ENCODE assay signal across 1 cellular context in the genomic region with DNA sequence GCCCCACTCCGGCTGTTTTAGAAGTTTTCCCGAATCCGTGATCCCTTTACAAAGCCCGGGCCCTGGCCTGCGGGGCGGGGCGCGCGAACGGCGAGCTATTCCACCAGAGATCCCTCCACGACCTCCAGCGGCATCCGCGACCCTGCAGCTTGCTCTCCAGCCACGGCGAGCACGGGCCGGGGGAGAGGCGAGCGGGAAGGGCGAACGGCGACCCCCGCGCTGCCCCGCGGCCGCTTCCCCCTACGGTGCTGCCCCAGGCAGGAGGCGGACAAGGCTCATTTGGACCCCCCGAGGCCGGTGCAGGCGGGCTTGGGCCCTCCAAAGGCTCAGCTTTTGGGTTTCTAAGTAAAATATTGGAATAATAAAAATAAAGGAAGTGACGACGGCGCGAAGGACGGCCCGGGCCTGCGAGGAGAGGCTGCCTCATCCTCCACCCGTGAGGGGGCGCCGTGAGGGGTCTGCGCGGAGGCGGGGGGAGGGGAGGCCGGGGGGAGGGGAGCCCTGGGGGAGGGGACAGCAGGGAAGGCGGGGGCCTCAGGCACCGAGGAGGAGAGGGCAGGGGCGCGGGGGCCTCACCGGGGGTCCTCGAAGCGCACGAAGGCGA.
TF ChIP-seq lines count a peak whose summit lies in the region.

No MANE protein-coding gene starts in this region.

TF ChIP-seq in GM23338, 12 proteins besides CTCF, POLR2A, EP300 and RAD21 (continued from another document):
- TF ChIP-seq, protein P1, sequence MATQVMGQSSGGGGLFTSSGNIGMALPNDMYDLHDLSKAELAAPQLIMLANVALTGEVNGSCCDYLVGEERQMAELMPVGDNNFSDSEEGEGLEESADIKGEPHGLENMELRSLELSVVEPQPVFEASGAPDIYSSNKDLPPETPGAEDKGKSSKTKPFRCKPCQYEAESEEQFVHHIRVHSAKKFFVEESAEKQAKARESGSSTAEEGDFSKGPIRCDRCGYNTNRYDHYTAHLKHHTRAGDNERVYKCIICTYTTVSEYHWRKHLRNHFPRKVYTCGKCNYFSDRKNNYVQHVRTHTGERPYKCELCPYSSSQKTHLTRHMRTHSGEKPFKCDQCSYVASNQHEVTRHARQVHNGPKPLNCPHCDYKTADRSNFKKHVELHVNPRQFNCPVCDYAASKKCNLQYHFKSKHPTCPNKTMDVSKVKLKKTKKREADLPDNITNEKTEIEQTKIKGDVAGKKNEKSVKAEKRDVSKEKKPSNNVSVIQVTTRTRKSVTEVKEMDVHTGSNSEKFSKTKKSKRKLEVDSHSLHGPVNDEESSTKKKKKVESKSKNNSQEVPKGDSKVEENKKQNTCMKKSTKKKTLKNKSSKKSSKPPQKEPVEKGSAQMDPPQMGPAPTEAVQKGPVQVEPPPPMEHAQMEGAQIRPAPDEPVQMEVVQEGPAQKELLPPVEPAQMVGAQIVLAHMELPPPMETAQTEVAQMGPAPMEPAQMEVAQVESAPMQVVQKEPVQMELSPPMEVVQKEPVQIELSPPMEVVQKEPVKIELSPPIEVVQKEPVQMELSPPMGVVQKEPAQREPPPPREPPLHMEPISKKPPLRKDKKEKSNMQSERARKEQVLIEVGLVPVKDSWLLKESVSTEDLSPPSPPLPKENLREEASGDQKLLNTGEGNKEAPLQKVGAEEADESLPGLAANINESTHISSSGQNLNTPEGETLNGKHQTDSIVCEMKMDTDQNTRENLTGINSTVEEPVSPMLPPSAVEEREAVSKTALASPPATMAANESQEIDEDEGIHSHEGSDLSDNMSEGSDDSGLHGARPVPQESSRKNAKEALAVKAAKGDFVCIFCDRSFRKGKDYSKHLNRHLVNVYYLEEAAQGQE (IDR thresholded peaks at IDR 0.05; ENCODE audit: unreplicated experiment), result no peak
- no peak for TF ChIP-seq EZH2phosphoT487 (IDR thresholded peaks at IDR 0.05; ENCODE audit: unreplicated experiment)
- TF ChIP-seq NANOG (IDR thresholded peaks at IDR 0.05; ENCODE audit: borderline replicate concordance), result no peak
- TF ChIP-seq JUNB (IDR thresholded peaks at IDR 0.05; ENCODE audit: unreplicated experiment), result no peak
- TF ChIP-seq CREB1 (CRISPR knock-in tag; IDR thresholded peaks at IDR 0.05; ENCODE audit: low read depth), result no peak
- no peak for TF ChIP-seq ZNF331 (CRISPR knock-in tag; IDR thresholded peaks at IDR 0.05; ENCODE audit: low read depth)
- TF ChIP-seq, protein P2, sequence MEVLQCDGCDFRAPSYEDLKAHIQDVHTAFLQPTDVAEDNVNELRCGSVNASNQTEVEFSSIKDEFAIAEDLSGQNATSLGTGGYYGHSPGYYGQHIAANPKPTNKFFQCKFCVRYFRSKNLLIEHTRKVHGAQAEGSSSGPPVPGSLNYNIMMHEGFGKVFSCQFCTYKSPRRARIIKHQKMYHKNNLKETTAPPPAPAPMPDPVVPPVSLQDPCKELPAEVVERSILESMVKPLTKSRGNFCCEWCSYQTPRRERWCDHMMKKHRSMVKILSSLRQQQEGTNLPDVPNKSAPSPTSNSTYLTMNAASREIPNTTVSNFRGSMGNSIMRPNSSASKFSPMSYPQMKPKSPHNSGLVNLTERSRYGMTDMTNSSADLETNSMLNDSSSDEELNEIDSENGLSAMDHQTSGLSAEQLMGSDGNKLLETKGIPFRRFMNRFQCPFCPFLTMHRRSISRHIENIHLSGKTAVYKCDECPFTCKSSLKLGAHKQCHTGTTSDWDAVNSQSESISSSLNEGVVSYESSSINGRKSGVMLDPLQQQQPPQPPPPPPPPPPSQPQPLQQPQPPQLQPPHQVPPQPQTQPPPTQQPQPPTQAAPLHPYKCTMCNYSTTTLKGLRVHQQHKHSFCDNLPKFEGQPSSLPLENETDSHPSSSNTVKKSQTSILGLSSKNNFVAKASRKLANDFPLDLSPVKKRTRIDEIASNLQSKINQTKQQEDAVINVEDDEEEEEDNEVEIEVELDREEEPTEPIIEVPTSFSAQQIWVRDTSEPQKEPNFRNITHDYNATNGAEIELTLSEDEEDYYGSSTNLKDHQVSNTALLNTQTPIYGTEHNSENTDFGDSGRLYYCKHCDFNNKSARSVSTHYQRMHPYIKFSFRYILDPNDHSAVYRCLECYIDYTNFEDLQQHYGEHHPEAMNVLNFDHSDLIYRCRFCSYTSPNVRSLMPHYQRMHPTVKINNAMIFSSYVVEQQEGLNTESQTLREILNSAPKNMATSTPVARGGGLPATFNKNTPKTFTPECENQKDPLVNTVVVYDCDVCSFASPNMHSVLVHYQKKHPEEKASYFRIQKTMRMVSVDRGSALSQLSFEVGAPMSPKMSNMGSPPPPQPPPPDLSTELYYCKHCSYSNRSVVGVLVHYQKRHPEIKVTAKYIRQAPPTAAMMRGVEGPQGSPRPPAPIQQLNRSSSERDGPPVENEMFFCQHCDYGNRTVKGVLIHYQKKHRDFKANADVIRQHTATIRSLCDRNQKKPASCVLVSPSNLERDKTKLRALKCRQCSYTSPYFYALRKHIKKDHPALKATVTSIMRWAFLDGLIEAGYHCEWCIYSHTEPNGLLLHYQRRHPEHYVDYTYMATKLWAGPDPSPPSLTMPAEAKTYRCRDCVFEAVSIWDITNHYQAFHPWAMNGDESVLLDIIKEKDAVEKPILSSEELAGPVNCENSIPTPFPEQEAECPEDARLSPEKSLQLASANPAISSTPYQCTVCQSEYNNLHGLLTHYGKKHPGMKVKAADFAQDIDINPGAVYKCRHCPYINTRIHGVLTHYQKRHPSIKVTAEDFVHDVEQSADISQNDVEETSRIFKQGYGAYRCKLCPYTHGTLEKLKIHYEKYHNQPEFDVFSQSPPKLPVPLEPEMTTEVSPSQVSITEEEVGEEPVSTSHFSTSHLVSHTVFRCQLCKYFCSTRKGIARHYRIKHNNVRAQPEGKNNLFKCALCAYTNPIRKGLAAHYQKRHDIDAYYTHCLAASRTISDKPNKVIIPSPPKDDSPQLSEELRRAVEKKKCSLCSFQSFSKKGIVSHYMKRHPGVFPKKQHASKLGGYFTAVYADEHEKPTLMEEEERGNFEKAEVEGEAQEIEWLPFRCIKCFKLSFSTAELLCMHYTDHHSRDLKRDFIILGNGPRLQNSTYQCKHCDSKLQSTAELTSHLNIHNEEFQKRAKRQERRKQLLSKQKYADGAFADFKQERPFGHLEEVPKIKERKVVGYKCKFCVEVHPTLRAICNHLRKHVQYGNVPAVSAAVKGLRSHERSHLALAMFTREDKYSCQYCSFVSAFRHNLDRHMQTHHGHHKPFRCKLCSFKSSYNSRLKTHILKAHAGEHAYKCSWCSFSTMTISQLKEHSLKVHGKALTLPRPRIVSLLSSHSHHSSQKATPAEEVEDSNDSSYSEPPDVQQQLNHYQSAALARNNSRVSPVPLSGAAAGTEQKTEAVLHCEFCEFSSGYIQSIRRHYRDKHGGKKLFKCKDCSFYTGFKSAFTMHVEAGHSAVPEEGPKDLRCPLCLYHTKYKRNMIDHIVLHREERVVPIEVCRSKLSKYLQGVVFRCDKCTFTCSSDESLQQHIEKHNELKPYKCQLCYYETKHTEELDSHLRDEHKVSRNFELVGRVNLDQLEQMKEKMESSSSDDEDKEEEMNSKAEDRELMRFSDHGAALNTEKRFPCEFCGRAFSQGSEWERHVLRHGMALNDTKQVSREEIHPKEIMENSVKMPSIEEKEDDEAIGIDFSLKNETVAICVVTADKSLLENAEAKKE (CRISPR knock-in tag; IDR thresholded peaks at IDR 0.05), result no peak
- no peak for TF ChIP-seq ZNF114 (CRISPR knock-in tag; IDR thresholded peaks at IDR 0.05)
TF ChIP-seq in GM23338: peak in this region for 0.
